22 cellular contexts compared by ENCODE assay signal in genomic region chr9:70134360-70134759, GRCh38.
DNase-seq lines count a peak whose midpoint lies in the region; ATAC-seq and TF ChIP-seq lines count a peak whose summit lies in the region.
"Had no signal": no experiment of that assay in that cellular context is flagged by ENCODE, and none has a peak within 500 bp of the region (broad histone marks: within the 10 kb centered on the region; RNA-seq: fewer than 3 reads in every experiment).

No MANE protein-coding gene starts in this region.

- 96% methylated on average over 1 of the region's 1 CpG for whole genome bisulfite sequencing in smooth muscle cell (ENCODE audit: low lambda C conversion rate)

- H3K27ac Mint-ChIP-seq in neural progenitor cell = peak overlapping the region; percentile 34
- H3K27ac Mint-ChIP-seq: CD8-positive, alpha-beta T cell; GM23338 had no signal

- H3K27me3 Mint-ChIP-seq in neural progenitor cell (ENCODE audit: insufficient read depth, low read depth) = no peaks in the 10 kb centered on the region

- no peaks in the 10 kb centered on the region for H3K79me2 ChIP-seq in neural progenitor cell (ENCODE audit: low read depth)
- no peaks in the 10 kb centered on the region for H3K79me2 ChIP-seq in smooth muscle cell (ENCODE audit: low read depth)

- TF ChIP-seq CTCF in coronary artery (IDR thresholded peaks at IDR 0.05) = no peak
- TF ChIP-seq CTCF in neural progenitor cell (IDR thresholded peaks at IDR 0.05) = no peak
- TF ChIP-seq CTCF in smooth muscle cell (IDR thresholded peaks at IDR 0.05; ENCODE audit: borderline replicate concordance, insufficient read depth, poor library complexity, severe bottlenecking) = no peak

- no peaks in the 10 kb centered on the region for H3F3A ChIP-seq in neural progenitor cell (ENCODE audit: low read depth)
- peaks cover 26% of the 10 kb centered on the region for H3F3A ChIP-seq in smooth muscle cell (ENCODE audit: low read depth)

- H3K27me3 ChIP-seq in neural progenitor cell (no peaks in the 10 kb centered on the region), smooth muscle cell (ENCODE audit: low read depth) (no peaks in the 10 kb centered on the region)
- H3K27me3 ChIP-seq: BLaER1 treated with 17β-estradiol and CSF1 and Interleukin-3, amounts not matched to agents 10 nM and 100 nM; MG63 had no signal

- H3K4me3 ChIP-seq in coronary artery (no peak overlapping the region), neural progenitor cell (no peak overlapping the region), smooth muscle cell (no peak overlapping the region)
- H3K4me3 ChIP-seq: BLaER1 treated with 17β-estradiol and CSF1 and Interleukin-3, amounts not matched to agents 10 nM and 100 nM; GM23338; MG63 had no signal

- no peaks in the 10 kb centered on the region for H4K20me1 ChIP-seq in neural progenitor cell (ENCODE audit: low read depth)
- no peaks in the 10 kb centered on the region for H4K20me1 ChIP-seq in smooth muscle cell (ENCODE audit: low read depth)
- H4K20me1 ChIP-seq: BLaER1 treated with 17β-estradiol and CSF1 and Interleukin-3, amounts not matched to agents 10 nM and 100 nM had no signal

- no peaks in the 10 kb centered on the region for H3K9me3 Mint-ChIP-seq in neural progenitor cell
- H3K9me3 Mint-ChIP-seq: CD8-positive, alpha-beta T cell; GM23338 had no signal

- H3K36me3 ChIP-seq in neural progenitor cell = no peaks in the 10 kb centered on the region
- no peaks in the 10 kb centered on the region for H3K36me3 ChIP-seq in smooth muscle cell (ENCODE audit: low read depth)
- H3K36me3 ChIP-seq: BLaER1 treated with 17β-estradiol and CSF1 and Interleukin-3, amounts not matched to agents 10 nM and 100 nM; MG63 had no signal

- DNase-seq in coronary artery (ENCODE audit: low spot score) (no peak), neural progenitor cell (ENCODE audit: low spot score) (no peak), smooth muscle cell (lab: John Stamatoyannopoulos, UW; ENCODE audit: unreplicated experiment) (no peak), NCI-H345 (lab: John Stamatoyannopoulos, UW) (no peak), hypothalamus (lab: John Stamatoyannopoulos, UW) (no peak), OCI-M1 (lab: John Stamatoyannopoulos, UW) (no peak)
- no peak for DNase-seq in stimulated activated naive CD8-positive, alpha-beta T cell treated with anti-CD3 and anti-CD28 coated beads, Interleukin-15, Interleukin-2, amounts not matched to agents 100 U/mL and 50 U/mL, for 24 hours
- DNase-seq: CD8-positive, alpha-beta T cell; DND-41; Kasumi-1; MG63; NCI-H1048; NCI-H1436; NCI-H1930; NCI-H226; PC-3; RPMI8226; SHP77 treated with DMSO at 0.1 percent for 48 hours had no signal

- H3K4me2 ChIP-seq in neural progenitor cell (no peak overlapping the region), smooth muscle cell (peak overlapping the region; percentile 54)
- H3K4me2 ChIP-seq: BLaER1 treated with 17β-estradiol and CSF1 and Interleukin-3, amounts not matched to agents 10 nM and 100 nM; GM23338 had no signal

- H3K9me3 ChIP-seq in neural progenitor cell (ENCODE audit: low read depth) = no peaks in the 10 kb centered on the region
- H3K9me3 ChIP-seq in smooth muscle cell (replicated peaks; ENCODE audit: low read depth) = no peaks in the 10 kb centered on the region
- H3K9me3 ChIP-seq: BLaER1 treated with 17β-estradiol and CSF1 and Interleukin-3, amounts not matched to agents 10 nM and 100 nM; MG63 had no signal

- no peak overlapping the region for H3K4me3 Mint-ChIP-seq in neural progenitor cell
- H3K4me3 Mint-ChIP-seq: CD8-positive, alpha-beta T cell; GM23338 had no signal

- peak; percentile 51 for ATAC-seq in SK-N-SH treated with all-trans-retinoic acid at 6 μM for 48 hours
- ATAC-seq in stimulated activated naive CD8-positive, alpha-beta T cell treated with anti-CD3 and anti-CD28 coated beads, Interleukin-15, Interleukin-2, amounts not matched to agents 100 U/mL and 50 U/mL, for 24 hours = no peak
- ATAC-seq: CD8-positive, alpha-beta T cell; GM23338; HCT116; PC-3 had no signal

- no peak overlapping the region for H2AFZ ChIP-seq in neural progenitor cell (replicated peaks)
- H2AFZ ChIP-seq in smooth muscle cell (ENCODE audit: low read depth) = no peak overlapping the region
- H2AFZ ChIP-seq: GM23338 had no signal

- H3K4me1 Mint-ChIP-seq in neural progenitor cell = no peaks in the 10 kb centered on the region
- H3K4me1 Mint-ChIP-seq: GM23338 had no signal

- H3K4me1 ChIP-seq in neural progenitor cell (no peaks in the 10 kb centered on the region), smooth muscle cell (ENCODE audit: low read depth) (peaks cover 5% of the 10 kb centered on the region)
- H3K4me1 ChIP-seq: BLaER1 treated with 17β-estradiol and CSF1 and Interleukin-3, amounts not matched to agents 10 nM and 100 nM had no signal

- H3K27ac ChIP-seq in coronary artery (peak overlapping the region; percentile 51 to 72), neural progenitor cell (no peak overlapping the region), smooth muscle cell (ENCODE audit: low read depth) (peak overlapping the region; percentile 90)
- H3K27ac ChIP-seq: BLaER1 treated with 17β-estradiol and CSF1 and Interleukin-3, amounts not matched to agents 10 nM and 100 nM had no signal

- H3K36me3 Mint-ChIP-seq in neural progenitor cell = no peaks in the 10 kb centered on the region
- H3K36me3 Mint-ChIP-seq: CD8-positive, alpha-beta T cell had no signal

- H3K9ac ChIP-seq in neural progenitor cell = no peak overlapping the region
- peak overlapping the region; percentile 37 for H3K9ac ChIP-seq in smooth muscle cell (ENCODE audit: low read depth)
- H3K9ac ChIP-seq: BLaER1 treated with 17β-estradiol and CSF1 and Interleukin-3, amounts not matched to agents 10 nM and 100 nM had no signal

TF ChIP-seq in SK-N-SH treated with all-trans-retinoic acid at 6 μM for 48 hours, 23 proteins besides CTCF, POLR2A, EP300 and RAD21 (continues in another document):
- TF ChIP-seq ISL1 (CRISPR knock-in tag; IDR thresholded peaks at IDR 0.05) (no peak), GLIS3 (CRISPR knock-in tag; IDR thresholded peaks at IDR 0.05) (no peak), BACH2 (CRISPR knock-in tag; IDR thresholded peaks at IDR 0.05; ENCODE audit: borderline replicate concordance) (no peak), TCF4 (CRISPR knock-in tag; IDR thresholded peaks at IDR 0.05; ENCODE audit: borderline replicate concordance) (no peak), ZFP30 (CRISPR knock-in tag; IDR thresholded peaks at IDR 0.05) (no peak), ZNF8 (CRISPR knock-in tag; IDR thresholded peaks at IDR 0.05) (no peak), ZNF565 (CRISPR knock-in tag; conservative IDR thresholded peaks at IDR 0.05; ENCODE audit: low read depth) (no peak), ZFP3 (CRISPR knock-in tag; IDR thresholded peaks at IDR 0.05) (no peak), CSRNP3 (CRISPR knock-in tag; IDR thresholded peaks at IDR 0.05) (no peak), POU6F1 (CRISPR knock-in tag; IDR thresholded peaks at IDR 0.05; ENCODE audit: borderline replicate concordance, low read depth) (no peak), PPARA (CRISPR knock-in tag; IDR thresholded peaks at IDR 0.05; ENCODE audit: borderline replicate concordance) (no peak), TSHZ2 (CRISPR knock-in tag; IDR thresholded peaks at IDR 0.05) (no peak), OSR1 (CRISPR knock-in tag; IDR thresholded peaks at IDR 0.05) (no peak)
